20 cellular contexts compared by ENCODE assay signal in the genomic region with DNA sequence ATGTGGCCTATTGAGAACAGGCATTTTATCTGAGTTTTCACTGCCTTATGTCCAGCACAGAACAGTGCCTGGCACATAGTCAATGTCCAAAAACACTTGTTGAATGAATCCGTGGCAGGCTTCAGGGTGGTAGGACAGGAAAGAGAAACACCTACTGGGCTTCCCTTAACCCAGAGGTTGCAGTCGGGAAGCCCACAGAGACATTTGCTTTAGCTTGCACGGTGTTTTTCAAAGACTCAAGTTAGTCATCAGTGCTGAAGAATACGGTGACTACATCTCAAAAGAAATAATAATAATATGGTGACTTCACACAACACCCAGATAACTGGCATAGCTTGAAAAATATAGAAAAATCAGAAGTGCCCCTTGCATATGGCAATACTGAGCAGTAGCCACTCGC.
A peak's percentile ranks its signal among the peaks of the same experiment; 100 is the strongest.
DNase-seq lines count a peak whose midpoint lies in the region; ATAC-seq and TF ChIP-seq lines count a peak whose summit lies in the region.
"Had no signal": no experiment of that assay in that cellular context is flagged by ENCODE, and none has a peak within 500 bp of the region (broad histone marks: within the 10 kb centered on the region; RNA-seq: fewer than 3 reads in every experiment).

No MANE protein-coding gene starts in this region.

- H3F3A ChIP-seq in SU-DHL-6 (ENCODE audit: insufficient read depth), result no peaks in the 10 kb centered on the region

- in situ Hi-C loops in GM13977 (cut with MboI; ENCODE audit: low pct_unique_long_range_greater_than_20kb, low sequenced_read_pairs, unreplicated experiment), result no loop called here

- peaks cover 0 to 9% of the 10 kb centered on the region in 2 donors for H3K4me1 ChIP-seq in neuronal stem cell (ENCODE audit: control insufficient read depth in 2 of 2, insufficient read depth in 1 of 2, low read depth in 1 of 2, low read length in 2 of 2)

- H3K4me1 Mint-ChIP-seq in activated naive CD4-positive, alpha-beta T cell treated with anti-CD3 and anti-CD28 coated beads, Interleukin-2, amount 50 U/mL, for 24 hours, result peaks cover 49% of the 10 kb centered on the region
- H3K4me1 Mint-ChIP-seq in central memory CD8-positive, alpha-beta T cell, result peaks cover 29% of the 10 kb centered on the region
- H3K4me1 Mint-ChIP-seq in stimulated activated naive B cell treated with anti-CD40 and anti-IgM and Interleukin-4, amounts not matched to agents 10 μg/mL and 1 μg/mL and 100 μg/mL, for 72 hours, result peaks cover 46 to 70% of the 10 kb centered on the region in 2 donors

- H2AK5ac ChIP-seq in neuronal stem cell (ENCODE audit: low read depth, low read length), result no peak overlapping the region

- no peak overlapping the region for H2BK120ac ChIP-seq in neuronal stem cell (ENCODE audit: low read depth, low read length)

- H3K36me3 ChIP-seq in SU-DHL-6 (ENCODE audit: low read length) (no peaks in the 10 kb centered on the region), neuronal stem cell (replicated peaks in 1 of 2; ENCODE audit: control insufficient read depth in 2 of 2, insufficient read depth in 2 of 2, low read length in 2 of 2) (no peaks in the 10 kb centered on the region)
- H3K36me3 ChIP-seq: ascending aorta, heart left ventricle, tibial artery had no signal

- no peak overlapping the region for H3K4me3 ChIP-seq in SU-DHL-6 (ENCODE audit: insufficient read depth, low read length, poor library complexity, severe bottlenecking)
- H3K4me3 ChIP-seq in neuronal stem cell (ENCODE audit: low read length in 2 of 2), result no peak overlapping the region
- H3K4me3 ChIP-seq: ascending aorta, tibial artery had no signal

- no peaks in the 10 kb centered on the region for H3K79me1 ChIP-seq in neuronal stem cell (ENCODE audit: low read depth, low read length)

- no peaks in the 10 kb centered on the region for H4K20me1 ChIP-seq in SU-DHL-6 (ENCODE audit: low read depth, low read length)

- TF ChIP-seq CTCF in SU-DHL-6 (IDR thresholded peaks at IDR 0.05; ENCODE audit: insufficient read depth, low read length, poor library complexity, severe bottlenecking) (no peak), GM13977 (IDR thresholded peaks at IDR 0.05; ENCODE audit: extremely low read depth, insufficient read depth, missing control alignments) (no peak)

- H3K14ac ChIP-seq in neuronal stem cell (ENCODE audit: low read length), result no peak overlapping the region

- H3K9me2 ChIP-seq in SU-DHL-6 (replicated peaks; ENCODE audit: insufficient read depth, low read length), result no peaks in the 10 kb centered on the region

- DNase-seq in activated naive CD4-positive, alpha-beta T cell treated with anti-CD3 and anti-CD28 coated beads, Interleukin-2, amount 50 U/mL, for 16 hours, result no peak
- no peak for DNase-seq in central memory CD8-positive, alpha-beta T cell (ENCODE audit: low spot score in 2 of 2)
- DNase-seq in stimulated activated naive B cell treated with anti-CD40 and anti-IgM and Interleukin-4, amounts not matched to agents 10 μg/mL and 1 μg/mL and 100 μg/mL, for 72 hours, result no peak
- DNase-seq in LoVo (ENCODE audit: low spot score) (no peak), GM13977 (ENCODE audit: low spot score) (no peak), neuronal stem cell (ENCODE audit: low spot score) (no peak)
- DNase-seq: activated CD4-positive, alpha-beta T cell treated with anti-CD3 and anti-CD28 coated beads, Interleukin-2, amount 50 U/mL, for 1 hour; Calu3; heart left ventricle; NCI-H2107; NCI-H510A treated with DMSO at 0.1 percent for 48 hours; occipital lobe; retina; RPMI8226; stimulated activated CD4-positive, alpha-beta T cell treated with anti-CD3 and anti-CD28 coated beads, Interleukin-12 subunit alpha, Interleukin-12 subunit beta, amount 100 ng/mL, for 4 hours; tibial artery had no signal

- H3K4ac ChIP-seq in neuronal stem cell (ENCODE audit: low read length), result no peak overlapping the region

- H3K9ac ChIP-seq in SU-DHL-6 (ENCODE audit: low read length), result peak overlapping the region; percentile 43
- H3K9ac ChIP-seq in neuronal stem cell (ENCODE audit: low read depth, low read length, poor library complexity), result no peak overlapping the region

- H3K23ac ChIP-seq in neuronal stem cell (ENCODE audit: low read depth, low read length, poor library complexity), result no peak overlapping the region

- no peak overlapping the region for H2BK12ac ChIP-seq in neuronal stem cell (ENCODE audit: low read length)

- no CpG with 5 or more reads among the region's 5 CpGs for WGBS in neuronal stem cell (ENCODE audit: extremely low coverage in 2 of 2, insufficient read length in 2 of 2, insufficient replicate concordance in 1 of 2), 2 donors

- H3K27ac Mint-ChIP-seq in activated naive CD4-positive, alpha-beta T cell treated with anti-CD3 and anti-CD28 coated beads, Interleukin-2, amount 50 U/mL, for 24 hours, result peak overlapping the region; percentile 31
- H3K27ac Mint-ChIP-seq in central memory CD8-positive, alpha-beta T cell (ENCODE audit: low read depth), result peak overlapping the region; percentile 90
- H3K27ac Mint-ChIP-seq in stimulated activated naive B cell treated with anti-CD40 and anti-IgM and Interleukin-4, amounts not matched to agents 10 μg/mL and 1 μg/mL and 100 μg/mL, for 72 hours, result peak overlapping the region; percentile 94

- no peak overlapping the region for H2BK5ac ChIP-seq in neuronal stem cell (ENCODE audit: low read length)

- H3K27ac ChIP-seq in SU-DHL-6 (ENCODE audit: low read depth, low read length) (peak overlapping the region; percentile 83), neuronal stem cell (replicated peaks; ENCODE audit: low read length) (no peak overlapping the region)
- H3K27ac ChIP-seq: ascending aorta, tibial artery had no signal

- H4K8ac ChIP-seq in neuronal stem cell (ENCODE audit: low read depth, low read length), result no peak overlapping the region

- H3K9me3 ChIP-seq in SU-DHL-6 (ENCODE audit: insufficient read depth, low read length), result peaks cover 1% of the 10 kb centered on the region; the same call in 1 of the 2 replicates
- H3K9me3 ChIP-seq in neuronal stem cell (replicated peaks in 1 of 2; ENCODE audit: control insufficient read depth in 2 of 2, insufficient read depth in 1 of 2, low read depth in 1 of 2, low read length in 2 of 2), result peaks cover 2% of the 10 kb centered on the region in 2 donors
- H3K9me3 ChIP-seq: tibial artery had no signal

- H3K4me2 ChIP-seq in SU-DHL-6 (ENCODE audit: low read depth, low read length, poor library complexity, severe bottlenecking) (peak overlapping the region; percentile 63), neuronal stem cell (ENCODE audit: insufficient read depth, low read length, poor library complexity, severe bottlenecking) (no peak overlapping the region)

- no peak for ATAC-seq in central memory CD8-positive, alpha-beta T cell (replicated peaks; ENCODE audit: extremely low read depth, poor library complexity, severe bottlenecking)
- ATAC-seq in stimulated activated naive B cell treated with anti-CD40 and anti-IgM and Interleukin-4, amounts not matched to agents 10 μg/mL and 1 μg/mL and 100 μg/mL, for 72 hours (replicated peaks), result no peak
- ATAC-seq: heart left ventricle, SK-N-SH treated with all-trans-retinoic acid at 6 μM for 48 hours had no signal

- H3K18ac ChIP-seq in neuronal stem cell (ENCODE audit: low read length), result no peak overlapping the region

- no peak overlapping the region for H4K91ac ChIP-seq in neuronal stem cell (ENCODE audit: low read depth, low read length, poor library complexity)

- H3K4me3 Mint-ChIP-seq in activated naive CD4-positive, alpha-beta T cell treated with anti-CD3 and anti-CD28 coated beads, Interleukin-2, amount 50 U/mL, for 24 hours, result peak overlapping the region; percentile 12
- peak overlapping the region; percentile 62 for H3K4me3 Mint-ChIP-seq in central memory CD8-positive, alpha-beta T cell
- peak overlapping the region; percentile 70 to 71 for H3K4me3 Mint-ChIP-seq in stimulated activated naive B cell treated with anti-CD40 and anti-IgM and Interleukin-4, amounts not matched to agents 10 μg/mL and 1 μg/mL and 100 μg/mL, for 72 hours

- H3K27me3 ChIP-seq in SU-DHL-6 (ENCODE audit: low read length), result no peaks in the 10 kb centered on the region
- peaks cover 0 to 12% (median 0%) of the 10 kb centered on the region in 3 experiments for H3K27me3 ChIP-seq in neuronal stem cell (ENCODE audit: control insufficient read depth in 3 of 3, insufficient read depth in 3 of 3, low read depth in 1 of 3, low read length in 3 of 3)
- H3K27me3 ChIP-seq: ascending aorta, heart left ventricle, tibial artery had no signal

- no peaks in the 10 kb centered on the region for H3K27me3 Mint-ChIP-seq in activated naive CD4-positive, alpha-beta T cell treated with anti-CD3 and anti-CD28 coated beads, Interleukin-2, amount 50 U/mL, for 24 hours
- no peaks in the 10 kb centered on the region for H3K27me3 Mint-ChIP-seq in central memory CD8-positive, alpha-beta T cell
- H3K27me3 Mint-ChIP-seq in stimulated activated naive B cell treated with anti-CD40 and anti-IgM and Interleukin-4, amounts not matched to agents 10 μg/mL and 1 μg/mL and 100 μg/mL, for 72 hours, result no peaks in the 10 kb centered on the region

- H3K79me2 ChIP-seq in SU-DHL-6 (ENCODE audit: insufficient read depth, low read length), result no peaks in the 10 kb centered on the region

- H3K9me3 Mint-ChIP-seq in activated naive CD4-positive, alpha-beta T cell treated with anti-CD3 and anti-CD28 coated beads, Interleukin-2, amount 50 U/mL, for 24 hours, result no peaks in the 10 kb centered on the region
- no peaks in the 10 kb centered on the region for H3K9me3 Mint-ChIP-seq in central memory CD8-positive, alpha-beta T cell
- peaks cover 5 to 12% of the 10 kb centered on the region in 2 donors for H3K9me3 Mint-ChIP-seq in stimulated activated naive B cell treated with anti-CD40 and anti-IgM and Interleukin-4, amounts not matched to agents 10 μg/mL and 1 μg/mL and 100 μg/mL, for 72 hours

- H2BK15ac ChIP-seq in neuronal stem cell (ENCODE audit: low read length), result no peak overlapping the region

- no peaks in the 10 kb centered on the region for H3K36me3 Mint-ChIP-seq in activated naive CD4-positive, alpha-beta T cell treated with anti-CD3 and anti-CD28 coated beads, Interleukin-2, amount 50 U/mL, for 24 hours
- peaks cover 1% of the 10 kb centered on the region for H3K36me3 Mint-ChIP-seq in central memory CD8-positive, alpha-beta T cell (ENCODE audit: insufficient read depth)
- H3K36me3 Mint-ChIP-seq in stimulated activated naive B cell treated with anti-CD40 and anti-IgM and Interleukin-4, amounts not matched to agents 10 μg/mL and 1 μg/mL and 100 μg/mL, for 72 hours, result peaks cover 32 to 57% of the 10 kb centered on the region in 2 donors

- H2AFZ ChIP-seq in SU-DHL-6 (ENCODE audit: low read depth, low read length, severe bottlenecking) (peak overlapping the region; percentile 5), neuronal stem cell (ENCODE audit: low read length) (no peak overlapping the region)

Comparison
In these comparisons a context has a peak if more than half of its experiments do, and no peak if none do; other contexts are left out.
1. H3K27ac Mint-ChIP-seq: peak in every context shown above with its lines; median percentile 94 in stimulated activated naive B cell treated with anti-CD40 and anti-IgM and Interleukin-4, amounts not matched to agents 10 μg/mL and 1 μg/mL and 100 μg/mL, for 72 hours; 90 in central memory CD8-positive, alpha-beta T cell; 31 in activated naive CD4-positive, alpha-beta T cell treated with anti-CD3 and anti-CD28 coated beads, Interleukin-2, amount 50 U/mL, for 24 hours.
2. H3K4me3 Mint-ChIP-seq: peak in every context shown above with its lines; median percentile 70 in stimulated activated naive B cell treated with anti-CD40 and anti-IgM and Interleukin-4, amounts not matched to agents 10 μg/mL and 1 μg/mL and 100 μg/mL, for 72 hours; 62 in central memory CD8-positive, alpha-beta T cell; 12 in activated naive CD4-positive, alpha-beta T cell treated with anti-CD3 and anti-CD28 coated beads, Interleukin-2, amount 50 U/mL, for 24 hours.